ENCODE assay signal across 1 cellular context in genomic region chr17:19648475-19649406, GRCh38.
TF ChIP-seq lines count a peak whose summit lies in the region.

ALDH3A2 (plus strand) TSS chr17:19648751; CDS start chr17:19648972, 221 bp downstream.

TF ChIP-seq in HepG2, 621 proteins besides CTCF, POLR2A, EP300 and RAD21 (continued from another document and continues in another):
- peak; percentile 96 for TF ChIP-seq ZNF142 (CRISPR knock-in tag; IDR thresholded peaks at IDR 0.05)
- TF ChIP-seq DPF2 (CRISPR knock-in tag; IDR thresholded peaks at IDR 0.05; ENCODE audit: borderline replicate concordance, low read depth): 0 out of 2 replicates have a peak, but pooled peaks have one; percentile 15
- peak; percentile 97 for TF ChIP-seq SMAD3 (CRISPR knock-in tag; IDR thresholded peaks at IDR 0.05)
- TF ChIP-seq MYPOP (CRISPR knock-in tag; IDR thresholded peaks at IDR 0.05): peak; percentile 95
- TF ChIP-seq ZBTB1 (CRISPR knock-in tag; IDR thresholded peaks at IDR 0.05; ENCODE audit: borderline replicate concordance): no peak; the same call in 1 of the 2 replicates
- no peak for TF ChIP-seq ZNF484 (CRISPR knock-in tag; IDR thresholded peaks at IDR 0.05; ENCODE audit: borderline replicate concordance, low read depth)
- peak; percentile 94; the same call in 1 of the 2 replicates for TF ChIP-seq ZNF331 (CRISPR knock-in tag; IDR thresholded peaks at IDR 0.05)
- peak; percentile 73 for TF ChIP-seq FOSL2 (CRISPR knock-in tag; IDR thresholded peaks at IDR 0.05)
- no peak for TF ChIP-seq KAT2B (IDR thresholded peaks at IDR 0.05; ENCODE audit: borderline replicate concordance, low read depth, low read length)
- peak; percentile 82 for TF ChIP-seq KMT2B (CRISPR knock-in tag; IDR thresholded peaks at IDR 0.05)
- TF ChIP-seq ZSCAN29 (CRISPR knock-in tag; conservative IDR thresholded peaks at IDR 0.05): peak; percentile 77; the same call in 1 of the 2 replicates
- TF ChIP-seq ZNF382 (CRISPR knock-in tag; IDR thresholded peaks at IDR 0.05; ENCODE audit: borderline replicate concordance): no peak
- TF ChIP-seq MIER3 (CRISPR knock-in tag; IDR thresholded peaks at IDR 0.05; ENCODE audit: borderline replicate concordance): peak; percentile 90; the same call in 1 of the 2 replicates
- TF ChIP-seq NFYC (CRISPR knock-in tag; IDR thresholded peaks at IDR 0.05): peak; percentile 95
- TF ChIP-seq HOXA3 (CRISPR knock-in tag; IDR thresholded peaks at IDR 0.05): peak; percentile 97
- TF ChIP-seq NCOR1 (IDR thresholded peaks at IDR 0.05; ENCODE audit: borderline replicate concordance, low read length): peak; percentile 75; the same call in 1 of the 2 replicates
- TF ChIP-seq THAP9 (CRISPR knock-in tag; IDR thresholded peaks at IDR 0.05; ENCODE audit: borderline replicate concordance): peak; percentile 89
- no peak for TF ChIP-seq GPBP1L1 (CRISPR knock-in tag; IDR thresholded peaks at IDR 0.05)
- peak; percentile 76 for TF ChIP-seq BORCS8-MEF2B (CRISPR knock-in tag; IDR thresholded peaks at IDR 0.05)
- TF ChIP-seq SALL2 (CRISPR knock-in tag; IDR thresholded peaks at IDR 0.05): peak; percentile 98
- no peak; the same call in 1 of the 2 replicates for TF ChIP-seq GMEB1 (CRISPR knock-in tag; IDR thresholded peaks at IDR 0.05; ENCODE audit: borderline replicate concordance)
- no peak for TF ChIP-seq EED (CRISPR knock-in tag; IDR thresholded peaks at IDR 0.05)
- TF ChIP-seq GLMP (CRISPR knock-in tag; IDR thresholded peaks at IDR 0.05; ENCODE audit: borderline replicate concordance): no peak
- TF ChIP-seq ZNF143 (CRISPR knock-in tag; IDR thresholded peaks at IDR 0.05): peak; percentile 59; the same call in 1 of the 2 replicates
- TF ChIP-seq HCFC1 (IDR thresholded peaks at IDR 0.05; ENCODE audit: low read depth, low read length): no peak
- TF ChIP-seq ZNF235 (CRISPR knock-in tag; IDR thresholded peaks at IDR 0.05; ENCODE audit: borderline replicate concordance): no peak; the same call in 1 of the 2 replicates
- peak; percentile 89; the same call in 1 of the 2 replicates for TF ChIP-seq FOXM1 (CRISPR knock-in tag; IDR thresholded peaks at IDR 0.05)
- peak; percentile 73; the same call in 1 of the 2 replicates for TF ChIP-seq EEA1 (CRISPR knock-in tag; IDR thresholded peaks at IDR 0.05; ENCODE audit: borderline replicate concordance)
- peak; percentile 92 for TF ChIP-seq ZNF224 (CRISPR knock-in tag; IDR thresholded peaks at IDR 0.05)
- no peak for TF ChIP-seq FLYWCH1 (CRISPR knock-in tag; IDR thresholded peaks at IDR 0.05)
- peak; percentile 80 for TF ChIP-seq IRF9 (CRISPR knock-in tag; IDR thresholded peaks at IDR 0.05; ENCODE audit: borderline replicate concordance)
- peak; percentile 93 for TF ChIP-seq ARNT2 (CRISPR knock-in tag; IDR thresholded peaks at IDR 0.05; ENCODE audit: low read depth)
- TF ChIP-seq ZMAT3 (CRISPR knock-in tag; conservative IDR thresholded peaks at IDR 0.05): no peak
- TF ChIP-seq ZNF20 (CRISPR knock-in tag; IDR thresholded peaks at IDR 0.05): 0 out of 2 replicates have a peak, but pooled peaks have one; percentile 81
- peak; percentile 88; the same call in 1 of the 2 replicates for TF ChIP-seq SATB2 (CRISPR knock-in tag; IDR thresholded peaks at IDR 0.05)
- TF ChIP-seq IRF1 (CRISPR knock-in tag; IDR thresholded peaks at IDR 0.05; ENCODE audit: low read depth): no peak
- peak; percentile 49; the same call in 1 of the 2 replicates for TF ChIP-seq FOSL1 (CRISPR knock-in tag; IDR thresholded peaks at IDR 0.05; ENCODE audit: borderline replicate concordance)
- 0 out of 2 replicates have a peak, but pooled peaks have one; percentile 62 for TF ChIP-seq KLF13 (CRISPR knock-in tag; IDR thresholded peaks at IDR 0.05)
- no peak for TF ChIP-seq RFX1 (IDR thresholded peaks at IDR 0.05)
- peak; percentile 95 for TF ChIP-seq ZNF746 (CRISPR knock-in tag; IDR thresholded peaks at IDR 0.05)
- peak; percentile 78 for TF ChIP-seq SRSF1 (optimal IDR thresholded peaks at IDR 0.05; ENCODE audit: low read depth, low read length)
